8 cellular contexts compared by ENCODE assay signal in the genomic region with DNA sequence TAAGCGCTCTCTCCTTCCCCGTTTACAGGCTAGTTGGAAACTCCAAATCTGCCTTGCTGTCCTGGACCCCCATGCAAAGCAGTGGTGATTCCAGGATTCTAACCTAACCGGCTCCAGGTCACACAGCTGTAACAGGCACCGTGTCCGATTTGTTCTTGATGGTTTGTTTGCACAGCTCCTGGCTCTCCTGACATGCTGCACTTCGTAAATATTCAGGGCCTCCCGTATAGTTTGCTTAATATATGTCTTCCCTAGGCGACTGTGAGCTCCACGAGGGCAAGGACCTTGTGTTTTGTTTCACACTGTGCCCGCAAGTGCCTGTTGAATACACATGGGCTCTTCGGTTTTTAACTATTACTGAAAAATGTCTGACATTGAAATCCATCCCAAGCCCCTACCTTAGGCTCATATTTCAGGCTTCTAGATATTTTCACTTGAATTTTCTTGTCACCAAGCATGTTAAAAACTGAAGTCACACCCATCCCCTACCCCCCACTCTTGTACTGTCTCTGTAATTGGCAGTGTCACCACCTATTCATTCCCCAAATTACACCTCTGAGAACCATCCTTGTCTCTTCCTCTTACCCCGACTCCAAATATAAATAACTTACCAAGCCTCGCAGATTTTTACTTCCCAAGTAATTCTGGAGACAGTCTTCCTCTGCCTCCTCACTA. TPM values are rescaled to one million over a fixed set of nuclear protein-coding genes. Genes with fewer than 3 reads are reported as not detected.
DNase-seq lines count a peak whose midpoint lies in the region; ATAC-seq and TF ChIP-seq lines count a peak whose summit lies in the region.

No MANE protein-coding gene starts in this region.

- H2AFZ ChIP-seq in OCI-LY3 (ENCODE audit: low read depth, low read length) = peak overlapping the region; percentile 80

- H3K9me3 ChIP-seq in OCI-LY3 (ENCODE audit: insufficient read depth, low read length) = no peaks in the 10 kb centered on the region
- no peaks in the 10 kb centered on the region for H3K9me3 ChIP-seq in right cardiac atrium (ENCODE audit: control insufficient read depth, low read length)
- no peaks in the 10 kb centered on the region for H3K9me3 ChIP-seq in thyroid gland

- POLR2A ChIA-PET in GM10248 (lab: Yijun Ruan, JAX) = interaction anchor here (0.8 to 1.1 kb wide), 3 partner anchors 8 to 99 kb away, joined by 3 read pairs; partner anchors contain the start of gene RHOB

- H3K36me3 ChIP-seq in OCI-LY3 (replicated peaks; ENCODE audit: low read depth, low read length) (peaks cover 23% of the 10 kb centered on the region), thyroid gland (no peaks in the 10 kb centered on the region)

- CTCF ChIA-PET in GM10248 (lab: Yijun Ruan, JAX) = interaction anchor here (1.2 to 2.6 kb wide), 7 partner anchors 9 to 299 kb away, joined by 3 to 7 read pairs (median 4); partner anchors contain the start of gene HS1BP3

- no peak for TF ChIP-seq POLR2A in thyroid gland (IDR thresholded peaks at IDR 0.05)

- peak overlapping the region; percentile 97 for H3K9ac ChIP-seq in OCI-LY3 (ENCODE audit: low read length)

- H3K27ac ChIP-seq in OCI-LY3 (ENCODE audit: low read length) (peak overlapping the region; percentile 90), right cardiac atrium (ENCODE audit: low read length) (peak overlapping the region; percentile 99), thyroid gland (peak overlapping the region; percentile 92 to 98 (median 97))

- ATAC-seq in right cardiac atrium (peak in 1 of 2 donors; percentile 0), HG02981 (IDR thresholded peaks at IDR 0.05; ENCODE audit: unreplicated experiment) (no peak)
- no peak for ATAC-seq in stimulated activated naive CD8-positive, alpha-beta T cell treated with anti-CD3 and anti-CD28 coated beads, Interleukin-15, Interleukin-2, amounts not matched to agents 100 U/mL and 50 U/mL, for 24 hours

- H4K20me1 ChIP-seq in OCI-LY3 (ENCODE audit: insufficient read depth, low read length) = peaks cover 33% of the 10 kb centered on the region

- H3K4me1 ChIP-seq in OCI-LY3 (ENCODE audit: low read length) (peaks cover 36% of the 10 kb centered on the region), right cardiac atrium (ENCODE audit: control insufficient read depth, insufficient read depth, low read length) (peaks cover 10% of the 10 kb centered on the region), thyroid gland (peaks cover 36 to 37% of the 10 kb centered on the region in 2 donors)

- peak overlapping the region; percentile 95 for H3K4me2 ChIP-seq in OCI-LY3 (ENCODE audit: low read length)

- TF ChIP-seq CTCF in OCI-LY3 (IDR thresholded peaks at IDR 0.05; ENCODE audit: low read depth, low read length) (no peak), thyroid gland (IDR thresholded peaks at IDR 0.05) (no peak), GM10248 (IDR thresholded peaks at IDR 0.05; ENCODE audit: control extremely low read depth, extremely low read depth, low read depth, missing control alignments) (no peak)

- H3K4me3 ChIP-seq in OCI-LY3 (ENCODE audit: low read length) (peak overlapping the region; percentile 92), right cardiac atrium (ENCODE audit: low read length) (peak overlapping the region; percentile 99), thyroid gland (replicated peaks in 1 of 3) (peak overlapping the region in 2 of 3 donors; percentile 60 to 93)

- H3K27me3 ChIP-seq in OCI-LY3 (ENCODE audit: low read depth, low read length) (no peaks in the 10 kb centered on the region), right cardiac atrium (ENCODE audit: control insufficient read depth, insufficient read depth) (no peaks in the 10 kb centered on the region), thyroid gland (no peaks in the 10 kb centered on the region)

- DNase-seq in SIG-M5 treated with dmso at 0.1 percent for 504 hours (lab: John Stamatoyannopoulos, UW; ENCODE audit: unreplicated experiment) (peak; percentile 46), SIG-M5 (lab: John Stamatoyannopoulos, UW) (no peak), right cardiac atrium (no peak), thyroid gland (peak; percentile 33 to 44), GM10248 (ENCODE audit: extremely low spot score) (no peak)
- DNase-seq in stimulated activated naive CD8-positive, alpha-beta T cell treated with anti-CD3 and anti-CD28 coated beads, Interleukin-15, Interleukin-2, amounts not matched to agents 100 U/mL and 50 U/mL, for 24 hours = no peak

- H3K79me2 ChIP-seq in OCI-LY3 (ENCODE audit: low read length) = peaks cover 45% of the 10 kb centered on the region

- intact Hi-C loops in right cardiac atrium (cut with DNase I) = no loop called here
- intact Hi-C loops in thyroid gland (cut with DNase I) = no loop called here

- 24% methylated on average over 13 of the region's 13 CpGs for WGBS in right cardiac atrium
- WGBS in thyroid gland, 2 donors = 22% methylated on average over 13 of the region's 13 CpGs

RNA-seq across cellular contexts. Expression of gene PUM2, which starts 1.0 kb away (rescaled TPM):
- total RNA-seq in right cardiac atrium (10 to 100 TPM; 77.2 to 84.5 (median 81.3) TPM), thyroid gland (100 to 1,000 TPM in 1 of 4 donors, 10 to 100 TPM in 3; 87.5 to 102 (median 91.8) TPM)
- 27.5 TPM for polyA plus RNA-seq in right cardiac atrium

Comparison
In these comparisons a context has a peak if more than half of its experiments do, and no peak if none do; other contexts are left out.
1. DNase-seq: peak in SIG-M5 treated with dmso at 0.1 percent for 504 hours (single experiment) and thyroid gland (2 of 2); none in SIG-M5 (single experiment), right cardiac atrium (0 of 3), GM10248 (single experiment) and stimulated activated naive CD8-positive, alpha-beta T cell treated with anti-CD3 and anti-CD28 coated beads, Interleukin-15, Interleukin-2, amounts not matched to agents 100 U/mL and 50 U/mL, for 24 hours (single experiment).
2. Peak in every context shown above with its lines, with median percentiles within 50 percentile points of each other: H3K27ac ChIP-seq and H3K4me3 ChIP-seq.